ENCODE assay signal across 1 cellular context in genomic region chr1:56401191-56401590, GRCh38.
TF ChIP-seq lines count a peak whose summit lies in the region.

No MANE protein-coding gene starts in this region.

TF ChIP-seq in GM12878, 131 proteins besides CTCF, POLR2A, EP300 and RAD21 (continued from another document):
- TF ChIP-seq ATF2 (IDR thresholded peaks at IDR 0.05; ENCODE audit: low read length): no peak
- TF ChIP-seq ZNF622 (IDR thresholded peaks at IDR 0.05): no peak
- TF ChIP-seq HDAC2 (IDR thresholded peaks at IDR 0.05): no peak
- no peak for TF ChIP-seq CUX1 (IDR thresholded peaks at IDR 0.05; ENCODE audit: insufficient replicate concordance, low read depth, low read length)
- TF ChIP-seq SPI1 (IDR thresholded peaks at IDR 0.05; ENCODE audit: borderline replicate concordance, insufficient read depth, low read depth, low read length): no peak
- no peak for TF ChIP-seq SMC3 (IDR thresholded peaks at IDR 0.05; ENCODE audit: borderline replicate concordance, low read length)
- no peak for TF ChIP-seq STAT3 (IDR thresholded peaks at IDR 0.05; ENCODE audit: low read depth, low read length)
- no peak for TF ChIP-seq EED (IDR thresholded peaks at IDR 0.05; ENCODE audit: low read depth)
